In the genomic region with DNA sequence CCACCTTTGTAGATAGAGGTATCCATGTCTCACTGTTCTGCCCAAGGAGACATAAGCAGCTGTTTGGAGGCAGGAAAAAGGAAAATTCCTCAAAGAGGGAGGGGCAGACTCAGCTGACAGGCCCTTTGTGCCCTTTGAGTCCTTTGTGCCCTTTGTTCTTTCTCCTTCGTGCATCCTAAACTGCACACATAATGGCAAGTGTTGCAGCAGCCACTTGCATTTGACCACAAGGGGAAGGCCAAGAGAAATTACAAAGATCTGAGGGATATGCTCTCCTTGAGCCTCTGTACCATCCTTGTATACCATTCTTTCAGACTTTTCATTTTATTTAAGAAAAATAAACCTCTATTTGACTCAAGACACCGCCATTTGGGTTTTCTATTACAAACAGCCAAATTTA, we compare ENCODE assay signal across 10 cellular contexts.
"Had no signal": no experiment of that assay in that cellular context is flagged by ENCODE, and none has a peak within 500 bp of the region (broad histone marks: within the 10 kb centered on the region; RNA-seq: fewer than 3 reads in every experiment).

No MANE protein-coding gene starts in this region.

- H3K27ac ChIP-seq: brain microvascular endothelial cell, ovary, testis had no signal

- H3K36me3 ChIP-seq: brain microvascular endothelial cell, ovary had no signal

- DNase-seq: activated CD4-positive, alpha-beta memory T cell treated with anti-CD3 and anti-CD28 coated beads for 36 hours; activated CD4-positive, alpha-beta T cell treated with anti-CD3 and anti-CD28 coated beads for 1 hour; activated gamma-delta T cell; activated T-cell treated with anti-CD3 and anti-CD28 coated beads, Interleukin-2, amount 50 U/mL, for 48 hours; brain microvascular endothelial cell; nephron progenitor cell; ovary; stimulated activated CD4-positive, alpha-beta T cell treated with anti-CD3 and anti-CD28 coated beads, Interleukin-4, amount 100 ng/mL, for 1 hour; T-helper 9 cell; testis had no signal

- H3K4me1 ChIP-seq: testis had no signal

- H3K27me3 ChIP-seq: brain microvascular endothelial cell, ovary, testis had no signal

- H3K9me3 ChIP-seq: ovary, testis had no signal

- H3K4me3 ChIP-seq: ovary, testis had no signal
